ENCODE assay signal across 2 cellular contexts in genomic region chr1:22101995-22102394, GRCh38.
TF ChIP-seq lines count a peak whose summit lies in the region.

No MANE protein-coding gene starts in this region.

TF ChIP-seq in GM23338, 12 proteins besides CTCF, POLR2A, EP300 and RAD21:
- TF ChIP-seq ZNF114 (CRISPR knock-in tag; IDR thresholded peaks at IDR 0.05) (no peak), STAT1 (IDR thresholded peaks at IDR 0.05; ENCODE audit: unreplicated experiment) (no peak), JUNB (IDR thresholded peaks at IDR 0.05; ENCODE audit: unreplicated experiment) (no peak), POLR2AphosphoS5 (IDR thresholded peaks at IDR 0.05; ENCODE audit: low read depth) (no peak), REST (IDR thresholded peaks at IDR 0.05; ENCODE audit: unreplicated experiment) (no peak), ETS1 (IDR thresholded peaks at IDR 0.05) (no peak), CREB1 (CRISPR knock-in tag; IDR thresholded peaks at IDR 0.05; ENCODE audit: low read depth) (no peak), NANOG (IDR thresholded peaks at IDR 0.05; ENCODE audit: borderline replicate concordance) (no peak), ZNF331 (CRISPR knock-in tag; IDR thresholded peaks at IDR 0.05; ENCODE audit: low read depth) (no peak), EZH2 (IDR thresholded peaks at IDR 0.05; ENCODE audit: low read depth, unreplicated experiment) (no peak), EZH2phosphoT487 (IDR thresholded peaks at IDR 0.05; ENCODE audit: unreplicated experiment) (no peak), ZNF462 (CRISPR knock-in tag; IDR thresholded peaks at IDR 0.05) (no peak)

TF ChIP-seq in endothelial cell of umbilical vein, 7 proteins besides CTCF, POLR2A, EP300 and RAD21:
- TF ChIP-seq MYC (IDR thresholded peaks at IDR 0.05; ENCODE audit: low read depth, low read length) (no peak), MAX (IDR thresholded peaks at IDR 0.05; ENCODE audit: insufficient read depth, insufficient read length) (no peak), FOS (IDR thresholded peaks at IDR 0.05; ENCODE audit: borderline replicate concordance, insufficient read depth, low read length) (no peak), GATA2 (IDR thresholded peaks at IDR 0.05; ENCODE audit: insufficient read depth, insufficient read length, low read depth, low read length) (no peak), EZH2 (IDR thresholded peaks at IDR 0.05; ENCODE audit: borderline replicate concordance, low read depth, low read length, severe bottlenecking) (no peak), JUN (IDR thresholded peaks at IDR 0.05; ENCODE audit: borderline replicate concordance, insufficient read depth, insufficient read length, low read depth) (no peak), POLR2AphosphoS5 (IDR thresholded peaks at IDR 0.05; ENCODE audit: insufficient read depth, low read depth, low read length) (no peak)
